Comparison of ENCODE assay signal across 10 cellular contexts in genomic region chr16:66520406-66521194, GRCh38. TPM values are rescaled to one million over a fixed set of nuclear protein-coding genes. Genes with fewer than 3 reads are reported as not detected.
DNase-seq lines count a peak whose midpoint lies in the region; ATAC-seq and TF ChIP-seq lines count a peak whose summit lies in the region.
"Had no signal": no experiment of that assay in that cellular context is flagged by ENCODE, and none has a peak within 500 bp of the region (broad histone marks: within the 10 kb centered on the region; RNA-seq: fewer than 3 reads in every experiment).

No MANE protein-coding gene starts in this region.

- H3K23ac ChIP-seq in neuronal stem cell (ENCODE audit: low read depth, low read length, poor library complexity): no peak overlapping the region

- H3K4me1 Mint-ChIP-seq in Calu3 (ENCODE audit: low read depth, unreplicated experiment): peaks cover 59% of the 10 kb centered on the region

- H2BK120ac ChIP-seq in neuronal stem cell (ENCODE audit: low read depth, low read length): no peak overlapping the region

- H4K91ac ChIP-seq in neuronal stem cell (ENCODE audit: low read depth, low read length, poor library complexity): no peak overlapping the region

- no peak overlapping the region for H3K14ac ChIP-seq in neuronal stem cell (ENCODE audit: low read length)

- BruUV-seq in Calu3 (replicated peaks; lab: Mats Ljungman, UMichigan): no TSS peak

- no peaks in the 10 kb centered on the region for H3K79me1 ChIP-seq in neuronal stem cell (ENCODE audit: low read depth, low read length)

- H3K27me3 ChIP-seq in OCI-LY3 (ENCODE audit: low read depth, low read length): peaks cover 19% of the 10 kb centered on the region
- no peaks in the 10 kb centered on the region for H3K27me3 ChIP-seq in neuronal stem cell (ENCODE audit: control insufficient read depth in 3 of 3, insufficient read depth in 3 of 3, low read depth in 1 of 3, low read length in 3 of 3)

- peaks cover 62% of the 10 kb centered on the region for H3K36me3 Mint-ChIP-seq in Calu3 (ENCODE audit: insufficient read depth, unreplicated experiment)
- H3K36me3 Mint-ChIP-seq: WTC11 had no signal

- H3K27ac ChIP-seq in OCI-LY3 (ENCODE audit: low read length): peak overlapping the region; percentile 80
- peak overlapping the region; percentile 8 to 84 for H3K27ac ChIP-seq in coronary artery
- H3K27ac ChIP-seq in neuronal stem cell (replicated peaks; ENCODE audit: low read length): no peak overlapping the region

- H3K4ac ChIP-seq in neuronal stem cell (ENCODE audit: low read length): no peak overlapping the region

- no peaks in the 10 kb centered on the region for H3K9me3 Mint-ChIP-seq in Calu3 (ENCODE audit: low read depth, unreplicated experiment)
- H3K9me3 Mint-ChIP-seq: WTC11 had no signal

- H2AFZ ChIP-seq in OCI-LY3 (ENCODE audit: low read depth, low read length) (no peak overlapping the region), neuronal stem cell (ENCODE audit: low read length) (no peak overlapping the region)

- H3K9me3 ChIP-seq in OCI-LY3 (ENCODE audit: insufficient read depth, low read length) (no peaks in the 10 kb centered on the region), neuronal stem cell (replicated peaks in 1 of 2; ENCODE audit: control insufficient read depth in 2 of 2, insufficient read depth in 1 of 2, low read depth in 1 of 2, low read length in 2 of 2) (no peaks in the 10 kb centered on the region)

- peak overlapping the region; percentile 41; the same call in 1 of the 2 replicates for H3K9ac ChIP-seq in OCI-LY3 (ENCODE audit: low read length)
- H3K9ac ChIP-seq in neuronal stem cell (ENCODE audit: low read depth, low read length, poor library complexity): no peak overlapping the region

- H3K18ac ChIP-seq in neuronal stem cell (ENCODE audit: low read length): no peak overlapping the region

- peak overlapping the region; percentile 26 for H3K4me3 Mint-ChIP-seq in Calu3 (ENCODE audit: low read depth, unreplicated experiment)
- H3K4me3 Mint-ChIP-seq: WTC11 had no signal

- peak overlapping the region; percentile 40 for H2AK5ac ChIP-seq in neuronal stem cell (ENCODE audit: low read depth, low read length)

- WGBS in neuronal stem cell (ENCODE audit: extremely low coverage in 2 of 2, insufficient read length in 2 of 2, insufficient replicate concordance in 1 of 2), 2 donors: no CpG with 5 or more reads among the region's 14 CpGs

- no peak for ATAC-seq in GM21576 (IDR thresholded peaks at IDR 0.05; ENCODE audit: unreplicated experiment)
- no peak for ATAC-seq in GM21515 (IDR thresholded peaks at IDR 0.05; ENCODE audit: unreplicated experiment)
- ATAC-seq: WTC11 had no signal

- H3K36me3 ChIP-seq in OCI-LY3 (replicated peaks; ENCODE audit: low read depth, low read length) (no peaks in the 10 kb centered on the region), neuronal stem cell (replicated peaks in 1 of 2; ENCODE audit: control insufficient read depth in 2 of 2, insufficient read depth in 2 of 2, low read length in 2 of 2) (peaks cover 2 to 13% of the 10 kb centered on the region in 2 donors)

- no peak overlapping the region for H2BK12ac ChIP-seq in neuronal stem cell (ENCODE audit: low read length)

- H3K27ac Mint-ChIP-seq in Calu3 (ENCODE audit: unreplicated experiment): peak overlapping the region; percentile 96
- H3K27ac Mint-ChIP-seq: WTC11 had no signal

- CTCF ChIA-PET in Calu3 (lab: Charles Lee): interaction anchor here (0.9 to 3.9 kb wide), 4 partner anchors 12 to 61 kb away, joined by 4 to 21 read pairs (median 13); partner anchors contain the start of gene CKLF

- H4K8ac ChIP-seq in neuronal stem cell (ENCODE audit: low read depth, low read length): no peak overlapping the region

- H3K4me2 ChIP-seq in OCI-LY3 (ENCODE audit: low read length) (peak overlapping the region; percentile 71), neuronal stem cell (ENCODE audit: insufficient read depth, low read length, poor library complexity, severe bottlenecking) (no peak overlapping the region)

- H3K4me3 ChIP-seq in OCI-LY3 (ENCODE audit: low read length): peak overlapping the region; percentile 33; the same call in 1 of the 2 replicates
- no peak overlapping the region for H3K4me3 ChIP-seq in coronary artery
- H3K4me3 ChIP-seq in neuronal stem cell (ENCODE audit: low read length in 2 of 2): peak overlapping the region in 1 of 2 donors; percentile 20

- H3K27me3 Mint-ChIP-seq in Calu3 (ENCODE audit: unreplicated experiment): no peaks in the 10 kb centered on the region

- peaks cover 93% of the 10 kb centered on the region for H3K4me1 ChIP-seq in OCI-LY3 (ENCODE audit: low read length)
- peaks cover 12 to 17% of the 10 kb centered on the region in 2 donors for H3K4me1 ChIP-seq in neuronal stem cell (ENCODE audit: control insufficient read depth in 2 of 2, insufficient read depth in 1 of 2, low read depth in 1 of 2, low read length in 2 of 2)

- H2BK15ac ChIP-seq in neuronal stem cell (ENCODE audit: low read length): no peak overlapping the region

- H3K79me2 ChIP-seq in OCI-LY3 (ENCODE audit: low read length): no peaks in the 10 kb centered on the region

- intact Hi-C loops in Calu3 (cut with micrococcal nuclease; ENCODE audit: unreplicated experiment): no loop called here

- TF ChIP-seq CTCF in Calu3 (IDR thresholded peaks at IDR 0.05; ENCODE audit: unreplicated experiment) (no peak), OCI-LY3 (IDR thresholded peaks at IDR 0.05; ENCODE audit: low read depth, low read length) (no peak), coronary artery (IDR thresholded peaks at IDR 0.05) (no peak)

- H4K20me1 ChIP-seq in OCI-LY3 (ENCODE audit: insufficient read depth, low read length): no peaks in the 10 kb centered on the region

- no peak for DNase-seq in Calu3
- no peak for DNase-seq in coronary artery (ENCODE audit: low spot score)
- DNase-seq in neuronal stem cell (ENCODE audit: low spot score): no peak
- DNase-seq in NCI-H1092 (lab: John Stamatoyannopoulos, UW): no peak
- DNase-seq in occipital lobe (lab: John Stamatoyannopoulos, UW): no peak
- DNase-seq: NCI-H1048 had no signal

- H2BK5ac ChIP-seq in neuronal stem cell (ENCODE audit: low read length): peak overlapping the region; percentile 43

RNA-seq across cellular contexts. Expression of gene TK2, which starts 29.3 kb away (rescaled TPM):
- total RNA-seq in Calu3 (2022) (53.2 and 56.6 TPM in 2 replicates), occipital lobe (26.4 TPM)
- polyA plus RNA-seq in neuronal stem cell (2013, experiment 1 of 2): 3.4 TPM
- 3.4 TPM for polyA plus RNA-seq in neuronal stem cell (2013, experiment 2 of 2)

RNA-seq across cellular contexts. Expression of gene CKLF, which starts 31.8 kb away (rescaled TPM):
- total RNA-seq in Calu3 (2022) (217 and 293 TPM in 2 replicates), occipital lobe (37.0 TPM)
- polyA plus RNA-seq in neuronal stem cell (2013, experiment 1 of 2): 37.5 TPM
- polyA plus RNA-seq in neuronal stem cell (2013, experiment 2 of 2): 41.1 TPM

RNA-seq across cellular contexts. Expression of gene CMTM1, which starts 45.6 kb away (rescaled TPM):
- total RNA-seq in Calu3 (2022) (48.4 and 72.1 TPM in 2 replicates), occipital lobe (2.7 TPM)
- polyA plus RNA-seq in neuronal stem cell (2013, experiment 1 of 2): 3.8 TPM
- 4.4 TPM for polyA plus RNA-seq in neuronal stem cell (2013, experiment 2 of 2)

RNA-seq across cellular contexts. Expression of gene CMTM2, which starts 58.7 kb away (rescaled TPM):
- total RNA-seq in Calu3 (2022) (0.92 and 0.95 TPM in 2 replicates), occipital lobe (not detected)
- polyA plus RNA-seq in neuronal stem cell (2013, experiment 1 of 2): 0.20 TPM
- 0.08 TPM for polyA plus RNA-seq in neuronal stem cell (2013, experiment 2 of 2)
- total RNA-seq: WTC11 had no signal

Comparison
In these comparisons a context has a peak if more than half of its experiments do, and no peak if none do; other contexts are left out.
1. RNA of gene CMTM1, which starts 45.6 kb away (total RNA-seq): 48.4 to 72.1 TPM in Calu3; 2.7 TPM in occipital lobe (single experiment); every median in the first group is over 10 times any median in the second.